9 cellular contexts compared by ENCODE assay signal in the genomic region with DNA sequence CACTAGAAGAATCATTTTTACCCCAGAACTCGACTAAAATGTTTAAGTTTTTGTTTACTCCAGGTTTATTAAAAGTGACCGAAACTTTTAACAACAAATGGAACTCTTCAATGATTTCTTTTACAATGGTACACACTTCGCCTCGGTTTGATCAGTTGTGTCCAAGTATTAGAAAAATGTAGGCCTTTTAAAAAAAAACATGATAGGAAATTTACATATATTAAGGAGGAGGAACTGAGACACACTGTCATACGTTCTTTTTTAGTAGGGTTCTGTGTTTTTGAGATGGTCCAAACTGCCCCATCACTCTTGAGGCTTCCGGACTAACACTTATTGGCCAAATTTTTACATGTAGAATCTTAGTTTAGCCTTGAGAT. TPM values are rescaled to one million over a fixed set of nuclear protein-coding genes. Genes with fewer than 3 reads are reported as not detected.
DNase-seq lines count a peak whose midpoint lies in the region; ATAC-seq, FAIRE-seq and TF ChIP-seq lines count a peak whose summit lies in the region.
"Had no signal": no experiment of that assay in that cellular context is flagged by ENCODE, and none has a peak within 500 bp of the region (broad histone marks: within the 10 kb centered on the region; RNA-seq: fewer than 3 reads in every experiment).

No MANE protein-coding gene starts in this region.

- H3K4me3 Mint-ChIP-seq in activated CD4-positive, alpha-beta T cell treated with anti-CD3 and anti-CD28 coated beads, Interleukin-2, amount 10 ng/mL, durations not matched to agents 7 days and 5 days = peak overlapping the region; percentile 96
- peak overlapping the region; percentile 95 for H3K4me3 Mint-ChIP-seq in activated CD8-positive, alpha-beta T cell treated with anti-CD3 and anti-CD28 coated beads for 36 hours

- intact Hi-C loops in activated CD8-positive, alpha-beta T cell treated with anti-CD3 and anti-CD28 coated beads for 36 hours (cut with micrococcal nuclease) = loop anchor here (10.0 kb wide), 1 partner anchor 54 kb away; no protein-coding TSS in a partner anchor

- CTCF ChIA-PET in activated CD4-positive, alpha-beta T cell treated with anti-CD3 and anti-CD28 coated beads, Interleukin-2, amount 10 ng/mL, durations not matched to agents 7 days and 5 days (lab: Charles Lee) = interaction anchor here (1.3 to 1.5 kb wide), 2 partner anchors 24 to 25 kb away, joined by 3 to 4 read pairs; no protein-coding TSS in a partner anchor
- CTCF ChIA-PET in activated CD8-positive, alpha-beta T cell treated with anti-CD3 and anti-CD28 coated beads for 36 hours (lab: Charles Lee) = interaction anchor here (0.9 to 1.6 kb wide), 3 partner anchors 24 to 93 kb away, joined by 3 to 10 read pairs (median 4); no protein-coding TSS in a partner anchor

- peaks cover 20% of the 10 kb centered on the region for H3K36me3 Mint-ChIP-seq in activated CD4-positive, alpha-beta T cell treated with anti-CD3 and anti-CD28 coated beads, Interleukin-2, amount 10 ng/mL, durations not matched to agents 7 days and 5 days (ENCODE audit: low read depth)
- peaks cover 29% of the 10 kb centered on the region for H3K36me3 Mint-ChIP-seq in activated CD8-positive, alpha-beta T cell treated with anti-CD3 and anti-CD28 coated beads for 36 hours (ENCODE audit: low read depth)

- peak overlapping the region; percentile 85 for H3K4me3 ChIP-seq in iPS-18a (ENCODE audit: low read length)

- no peak for DNase-seq in activated CD4-positive, alpha-beta T cell treated with anti-CD3 and anti-CD28 coated beads, Interleukin-2, amount 10 ng/mL, durations not matched to agents 7 days and 5 days
- DNase-seq in activated CD4-positive, alpha-beta T cell treated with anti-CD3 and anti-CD28 coated beads for 1 hour = no peak
- DNase-seq in activated CD8-positive, alpha-beta T cell treated with anti-CD3 and anti-CD28 coated beads for 36 hours = no peak
- DNase-seq in substantia nigra (lab: John Stamatoyannopoulos, UW) (no peak), D721Med (ENCODE audit: insufficient read length, low spot score) (no peak)
- DNase-seq: AML-193 had no signal

- H3K9ac ChIP-seq in iPS-18a (ENCODE audit: low read length) = no peak overlapping the region

- peak overlapping the region; percentile 98 for H3K27ac Mint-ChIP-seq in activated CD4-positive, alpha-beta T cell treated with anti-CD3 and anti-CD28 coated beads, Interleukin-2, amount 10 ng/mL, durations not matched to agents 7 days and 5 days
- H3K27ac Mint-ChIP-seq in activated CD8-positive, alpha-beta T cell treated with anti-CD3 and anti-CD28 coated beads for 36 hours = peak overlapping the region; percentile 99

- no peaks in the 10 kb centered on the region for H3K36me3 ChIP-seq in iPS-18a (ENCODE audit: control insufficient read depth, low read depth, low read length)

- H3K4me1 Mint-ChIP-seq in activated CD4-positive, alpha-beta T cell treated with anti-CD3 and anti-CD28 coated beads, Interleukin-2, amount 10 ng/mL, durations not matched to agents 7 days and 5 days = peaks cover 55% of the 10 kb centered on the region
- H3K4me1 Mint-ChIP-seq in activated CD8-positive, alpha-beta T cell treated with anti-CD3 and anti-CD28 coated beads for 36 hours (ENCODE audit: low read depth) = peaks cover 52% of the 10 kb centered on the region

- TF ChIP-seq CTCF in activated CD8-positive, alpha-beta T cell treated with anti-CD3 and anti-CD28 coated beads for 36 hours (IDR thresholded peaks at IDR 0.05) = no peak
- no peak for TF ChIP-seq CTCF in D721Med (IDR thresholded peaks at IDR 0.05; ENCODE audit: insufficient read depth, missing control alignments)

- H3K27me3 ChIP-seq in iPS-18a (ENCODE audit: control insufficient read depth, insufficient read depth, low read length) = peaks cover 36% of the 10 kb centered on the region

- H3K27me3 Mint-ChIP-seq in activated CD4-positive, alpha-beta T cell treated with anti-CD3 and anti-CD28 coated beads, Interleukin-2, amount 10 ng/mL, durations not matched to agents 7 days and 5 days = no peaks in the 10 kb centered on the region
- H3K27me3 Mint-ChIP-seq in activated CD8-positive, alpha-beta T cell treated with anti-CD3 and anti-CD28 coated beads for 36 hours = no peaks in the 10 kb centered on the region

- POLR2A ChIA-PET in activated CD4-positive, alpha-beta T cell treated with anti-CD3 and anti-CD28 coated beads, Interleukin-2, amount 10 ng/mL, durations not matched to agents 7 days and 5 days (lab: Charles Lee) = no interaction called here
- POLR2A ChIA-PET in activated CD8-positive, alpha-beta T cell treated with anti-CD3 and anti-CD28 coated beads for 36 hours (lab: Charles Lee) = interaction anchor here (0.8 to 2.3 kb wide), 7 partner anchors 12 to 51 kb away, joined by 3 to 9 read pairs (median 5); no protein-coding TSS in a partner anchor

- no peaks in the 10 kb centered on the region for H3K9me3 ChIP-seq in iPS-18a (ENCODE audit: control insufficient read depth, low read depth, low read length)

- ATAC-seq in activated CD8-positive, alpha-beta T cell treated with anti-CD3 and anti-CD28 coated beads for 36 hours = no peak
- ATAC-seq in GM18909 (IDR thresholded peaks at IDR 0.05; ENCODE audit: poor library complexity, unreplicated experiment) (no peak), GM19023 (IDR thresholded peaks at IDR 0.05; ENCODE audit: unreplicated experiment) (no peak)

- peaks cover 9% of the 10 kb centered on the region for H3K4me1 ChIP-seq in iPS-18a (ENCODE audit: control insufficient read depth, low read depth, low read length)

- H3K27ac ChIP-seq in iPS-18a (ENCODE audit: low read length) (no peak overlapping the region), substantia nigra (ENCODE audit: low read depth, low read length, poor library complexity, severe bottlenecking) (peak overlapping the region; percentile 56)

- H3K9me3 Mint-ChIP-seq in activated CD4-positive, alpha-beta T cell treated with anti-CD3 and anti-CD28 coated beads, Interleukin-2, amount 10 ng/mL, durations not matched to agents 7 days and 5 days = peaks cover 9% of the 10 kb centered on the region
- H3K9me3 Mint-ChIP-seq in activated CD8-positive, alpha-beta T cell treated with anti-CD3 and anti-CD28 coated beads for 36 hours = peaks cover 10% of the 10 kb centered on the region

- FAIRE-seq in D721Med (lab: Jason Lieb, UNC) = no peak

RNA-seq across cellular contexts. Expression of a gene that starts 1.3 kb away (rescaled TPM):
- total RNA-seq in activated CD4-positive, alpha-beta T cell treated with anti-CD3 and anti-CD28 coated beads, Interleukin-2, amount 10 ng/mL, durations not matched to agents 7 days and 5 days = 10 to 100 TPM; 57.7 to 63.1 TPM
- 10 to 100 TPM; 41.2 to 43.6 TPM for total RNA-seq in activated CD8-positive, alpha-beta T cell treated with anti-CD3 and anti-CD28 coated beads for 36 hours
